8 cellular contexts compared by ENCODE assay signal in genomic region chrX:48597353-48598264, GRCh38. TPM values are rescaled to one million over a fixed set of nuclear protein-coding genes. Genes with fewer than 3 reads are reported as not detected.
DNase-seq lines count a peak whose midpoint lies in the region; ATAC-seq and TF ChIP-seq lines count a peak whose summit lies in the region.

WDR13 (plus strand) TSS chrX:48597492; CDS start chrX:48597997, 505 bp downstream.

- peak; percentile 24 for TF ChIP-seq POLR2A in esophagus muscularis mucosa (IDR thresholded peaks at IDR 0.05; ENCODE audit: low read depth)

- H3K4me3 ChIP-seq in esophagus muscularis mucosa (peak within 1 kb of the TSS; percentile 61 to 79 (median 64)), muscle layer of duodenum (ENCODE audit: low read depth in 1 of 2, low read length in 2 of 2) (peak within 1 kb of the TSS; percentile 62 to 65)

- no peak for TF ChIP-seq EP300 in esophagus muscularis mucosa (IDR thresholded peaks at IDR 0.05)

- TF ChIP-seq CTCF in esophagus muscularis mucosa (IDR thresholded peaks at IDR 0.05): peak in 1 of 3 experiments; percentile 6

- H3K4me1 ChIP-seq in esophagus muscularis mucosa: peaks cover 6 to 17% (median 14%) of the 10 kb centered on the region in 4 donors
- H3K4me1 ChIP-seq in muscle layer of duodenum (ENCODE audit: control insufficient read depth in 1 of 2, insufficient read depth in 2 of 2, low read length in 2 of 2): peaks cover 0 to 6% of the 10 kb centered on the region in 2 donors

- H3K27ac ChIP-seq in esophagus muscularis mucosa (replicated peaks in 1 of 4): peak within 1 kb of the TSS; percentile 91 to 96 (median 96)
- H3K27ac ChIP-seq in muscle layer of duodenum (ENCODE audit: low read length): peak within 1 kb of the TSS; percentile 89

- DNase-seq in DMS153 (lab: John Stamatoyannopoulos, UW) (peak; percentile 88), Kasumi-1 (lab: John Stamatoyannopoulos, UW) (peak; percentile 81), RKO (ENCODE audit: low spot score) (peak; percentile 90), activated T-helper 1 cell treated with Interleukin-2 at 50 U/mL for 16 hours (ENCODE audit: low read depth) (peak; percentile 82), esophagus muscularis mucosa (ENCODE audit: extremely low spot score) (peak; percentile 96)
- peak; percentile 72 for DNase-seq in stimulated activated CD8-positive, alpha-beta memory T cell treated with anti-CD3 and anti-CD28 coated beads, Interleukin-7, amount 100 ng/mL, for 24 hours (ENCODE audit: low read depth)

- intact Hi-C loops in esophagus muscularis mucosa (cut with DNase I): no loop called here

- 40% methylated on average over 44 of the region's 62 CpGs for WGBS in esophagus muscularis mucosa

- peak; percentile 65 for ATAC-seq in GM21717 (IDR thresholded peaks at IDR 0.05; ENCODE audit: unreplicated experiment)

- H3K9me3 ChIP-seq in esophagus muscularis mucosa (no peaks in the 10 kb centered on the region), muscle layer of duodenum (ENCODE audit: control insufficient read depth in 1 of 2, low read length in 2 of 2) (no peaks in the 10 kb centered on the region)

- H3K36me3 ChIP-seq in esophagus muscularis mucosa (peaks cover 9 to 41% (median 38%) of the 10 kb centered on the region in 4 donors), muscle layer of duodenum (ENCODE audit: control insufficient read depth in 1 of 2, insufficient read depth in 2 of 2, low read length in 2 of 2) (peaks cover 10 to 39% of the 10 kb centered on the region in 2 donors)

- H3K27me3 ChIP-seq in esophagus muscularis mucosa: no peaks in the 10 kb centered on the region
- H3K27me3 ChIP-seq in muscle layer of duodenum (ENCODE audit: low read depth, low read length): no peaks in the 10 kb centered on the region

RNA-seq across cellular contexts. Expression of gene WDR13, which starts in this region (rescaled TPM):
- 100 to 1,000 TPM; 123 to 166 (median 152) TPM for total RNA-seq in esophagus muscularis mucosa

Comparison
In these comparisons a context has a peak if more than half of its experiments do, and no peak if none do; other contexts are left out.
1. Peak in every context shown above with its lines: DNase-seq, ATAC-seq, H3K4me3 ChIP-seq and H3K27ac ChIP-seq.